ENCODE assay signal across 22 cellular contexts in genomic region chr1:35927472-35927871, GRCh38. TPM values are rescaled to one million over a fixed set of nuclear protein-coding genes. Genes with fewer than 3 reads are reported as not detected.
DNase-seq lines count a peak whose midpoint lies in the region; ATAC-seq, FAIRE-seq and TF ChIP-seq lines count a peak whose summit lies in the region.
"Had no signal": no experiment of that assay in that cellular context is flagged by ENCODE, and none has a peak within 500 bp of the region (broad histone marks: within the 10 kb centered on the region; RNA-seq: fewer than 3 reads in every experiment).

No MANE protein-coding gene starts in this region.

- TF ChIP-seq POLR2A in K562 (conservative IDR thresholded peaks at IDR 0.05) (no peak), stomach (IDR thresholded peaks at IDR 0.05) (no peak)

- TF ChIP-seq CTCF in CD8-positive, alpha-beta T cell (IDR thresholded peaks at IDR 0.05) = no peak
- no peak for TF ChIP-seq CTCF in K562 (IDR thresholded peaks at IDR 0.05 in 2 of 3, conservative IDR thresholded peaks at IDR 0.05 in 1 of 3; ENCODE audit: insufficient read depth in 2 of 3, low read depth in 1 of 3, low read length in 3 of 3)
- TF ChIP-seq CTCF in neural crest cell (conservative IDR thresholded peaks at IDR 0.05) = no peak
- TF ChIP-seq CTCF in osteocyte (IDR thresholded peaks at IDR 0.05) = no peak
- TF ChIP-seq CTCF in stomach (IDR thresholded peaks at IDR 0.05) = no peak

- intact Hi-C loops in CD8-positive, alpha-beta T cell (cut with DNase I, micrococcal nuclease) = no loop called here
- intact Hi-C loops in K562 (cut with micrococcal nuclease) (no loop called here), stomach (cut with DNase I; ENCODE audit: low total_unique reads) (no loop called here)

- no peaks in the 10 kb centered on the region for H3K27me3 Mint-ChIP-seq in CD8-positive, alpha-beta T cell (ENCODE audit: low read depth)
- H3K27me3 Mint-ChIP-seq in neural crest cell (ENCODE audit: low read depth) (no peaks in the 10 kb centered on the region), osteocyte (ENCODE audit: unreplicated experiment) (no peaks in the 10 kb centered on the region)
- H3K27me3 Mint-ChIP-seq: B cell; CD4-positive, alpha-beta memory T cell had no signal

- H2AFZ ChIP-seq in K562 (ENCODE audit: low read depth, low read length) = no peak overlapping the region

- TF ChIP-seq EP300 in K562 (IDR thresholded peaks at IDR 0.05; ENCODE audit: low read length) (no peak), stomach (IDR thresholded peaks at IDR 0.05) (no peak)

- no peak for TF ChIP-seq RAD21 in K562 (CRISPR knock-in tag; conservative IDR thresholded peaks at IDR 0.05 in 1 of 2, IDR thresholded peaks at IDR 0.05 in 1 of 2)

- no TSS peak for BruUV-seq in K562 (replicated peaks; lab: Mats Ljungman, UMichigan)

- H3K4me2 ChIP-seq in K562 (ENCODE audit: insufficient read depth, low read length) = no peak overlapping the region
- H3K4me2 ChIP-seq: BLaER1 treated with 17β-estradiol and CSF1 and Interleukin-3, amounts not matched to agents 10 nM and 100 nM had no signal

- POLR2A ChIA-PET in CD8-positive, alpha-beta T cell (lab: Charles Lee) = no interaction called here
- POLR2A ChIA-PET in K562 (lab: Yijun Ruan, JAX) = interaction anchor here (4.1 kb wide), 1 partner anchor 11 kb away, joined by 22 read pairs; no protein-coding TSS in a partner anchor

- peak overlapping the region; percentile 22 for H3K27ac Mint-ChIP-seq in CD8-positive, alpha-beta T cell
- no peak overlapping the region for H3K27ac Mint-ChIP-seq in neural crest cell (ENCODE audit: unreplicated experiment)
- no peak overlapping the region for H3K27ac Mint-ChIP-seq in osteocyte (ENCODE audit: unreplicated experiment)

- in situ Hi-C loops in K562 (cut with MboI) = no loop called here

- H3K27ac ChIP-seq in CD8-positive, alpha-beta T cell (ENCODE audit: low read depth, low read length) = no peak overlapping the region
- H3K27ac ChIP-seq in K562 (ENCODE audit: extremely low read depth, low read depth, low read length) (no peak overlapping the region), stomach (no peak overlapping the region)
- H3K27ac ChIP-seq: BLaER1 treated with 17β-estradiol and CSF1 and Interleukin-3, amounts not matched to agents 10 nM and 100 nM; C4-2B had no signal

- H3K9me3 Mint-ChIP-seq in CD8-positive, alpha-beta T cell = no peaks in the 10 kb centered on the region
- H3K9me3 Mint-ChIP-seq in neural crest cell (no peaks in the 10 kb centered on the region), osteocyte (ENCODE audit: unreplicated experiment) (no peaks in the 10 kb centered on the region)
- H3K9me3 Mint-ChIP-seq: CD4-positive, alpha-beta memory T cell had no signal

- no peak for ATAC-seq in CD8-positive, alpha-beta T cell
- no peak for ATAC-seq in K562

- CTCF ChIA-PET in CD8-positive, alpha-beta T cell (lab: Charles Lee) = no interaction called here
- CTCF ChIA-PET in K562 (lab: Yijun Ruan, JAX; ENCODE audit: low intra/inter-chr PET ratio) = no interaction called here

- H3K79me2 ChIP-seq in K562 (ENCODE audit: control insufficient read depth, insufficient read depth, low read length) = peaks cover 17% of the 10 kb centered on the region

- H3K9me3 ChIP-seq in CD8-positive, alpha-beta T cell (ENCODE audit: low read length) = no peaks in the 10 kb centered on the region
- H3K9me3 ChIP-seq in K562 (replicated peaks; ENCODE audit: control insufficient read depth, insufficient read depth, low read depth, low read length) = no peaks in the 10 kb centered on the region
- H3K9me3 ChIP-seq in stomach = no peaks in the 10 kb centered on the region
- H3K9me3 ChIP-seq: BLaER1 treated with 17β-estradiol and CSF1 and Interleukin-3, amounts not matched to agents 10 nM and 100 nM; Caco-2 had no signal

- no peaks in the 10 kb centered on the region for H3K9me1 ChIP-seq in K562 (ENCODE audit: control insufficient read depth, insufficient read depth, low read length)

- DNase-seq in CD8-positive, alpha-beta T cell = no peak
- DNase-seq in K562 (ENCODE audit: extremely low read depth in 1 of 4, low spot score in 3 of 4) = peak in 1 of 4 experiments; percentile 27
- DNase-seq in neural crest cell (ENCODE audit: low read depth, low spot score) = no peak
- DNase-seq in mesenteric fat pad (ENCODE audit: low spot score) = no peak
- no peak for DNase-seq in activated CD4-positive, alpha-beta T cell treated with anti-CD3 and anti-CD28 coated beads, Interleukin-2, amount 50 U/mL, for 48 hours
- DNase-seq in osteocyte (ENCODE audit: extremely low spot score, unreplicated experiment) = no peak
- DNase-seq in stomach = no peak
- DNase-seq: 8988T; ACHN; AML-193; Caco-2; Calu3; CD4-positive, alpha-beta memory T cell; DMS79 treated with DMSO at 0.1 percent for 48 hours; GF-D8 had no signal

- 30% methylated on average over 3 of the region's 3 CpGs for WGBS in K562 (ENCODE audit: insufficient coverage, low coverage, missing lambda C conversion rate)
- 59 to 62% (median 62%) methylated on average over 3 of the region's 3 CpGs for WGBS in stomach, 5 donors

- no peaks in the 10 kb centered on the region for H3K27me3 ChIP-seq in CD8-positive, alpha-beta T cell (ENCODE audit: insufficient read depth, low read length)
- H3K27me3 ChIP-seq in K562 (ENCODE audit: control insufficient read depth in 2 of 2, insufficient read depth in 2 of 2, low read length in 2 of 2) (no peaks in the 10 kb centered on the region), stomach (no peaks in the 10 kb centered on the region)
- H3K27me3 ChIP-seq: BLaER1 treated with 17β-estradiol and CSF1 and Interleukin-3, amounts not matched to agents 10 nM and 100 nM had no signal

- no peak overlapping the region for H3K4me3 ChIP-seq in CD8-positive, alpha-beta T cell (ENCODE audit: low read depth, low read length)
- no peak overlapping the region for H3K4me3 ChIP-seq in K562
- no peak overlapping the region for H3K4me3 ChIP-seq in stomach
- H3K4me3 ChIP-seq: BLaER1 treated with 17β-estradiol and CSF1 and Interleukin-3, amounts not matched to agents 10 nM and 100 nM had no signal

- H3K4me3 Mint-ChIP-seq in CD8-positive, alpha-beta T cell = no peak overlapping the region
- H3K4me3 Mint-ChIP-seq in neural crest cell (peak overlapping the region; percentile 42), osteocyte (ENCODE audit: unreplicated experiment) (no peak overlapping the region)
- H3K4me3 Mint-ChIP-seq: B cell; CD4-positive, alpha-beta memory T cell had no signal

- H3K9ac ChIP-seq in K562 (ENCODE audit: insufficient read depth in 1 of 2, low read depth in 2 of 2, low read length in 2 of 2) = no peak overlapping the region
- H3K9ac ChIP-seq: BLaER1 treated with 17β-estradiol and CSF1 and Interleukin-3, amounts not matched to agents 10 nM and 100 nM had no signal

- peaks cover 19% of the 10 kb centered on the region for H3K4me1 ChIP-seq in CD8-positive, alpha-beta T cell (ENCODE audit: insufficient read depth, low read length)
- peaks cover 0 to 6% of the 10 kb centered on the region in 2 experiments; a peak in 2 of 5 replicates for H3K4me1 ChIP-seq in K562 (replicated peaks in 1 of 2; ENCODE audit: control insufficient read depth in 2 of 2, insufficient read depth in 2 of 2, low read length in 2 of 2)
- peaks cover 0 to 30% (median 18%) of the 10 kb centered on the region in 4 donors for H3K4me1 ChIP-seq in stomach
- H3K4me1 ChIP-seq: Caco-2 had no signal

- peaks cover 9% of the 10 kb centered on the region for H3K36me3 Mint-ChIP-seq in CD8-positive, alpha-beta T cell
- peaks cover under 1% of the 10 kb centered on the region for H3K36me3 Mint-ChIP-seq in neural crest cell (ENCODE audit: low read depth)
- H3K36me3 Mint-ChIP-seq in osteocyte (ENCODE audit: unreplicated experiment) = peaks cover 6% of the 10 kb centered on the region

- H3K36me3 ChIP-seq in CD8-positive, alpha-beta T cell (ENCODE audit: insufficient read depth, low read length) = no peaks in the 10 kb centered on the region
- peaks cover 41% of the 10 kb centered on the region for H3K36me3 ChIP-seq in K562 (ENCODE audit: control insufficient read depth, insufficient read depth, low read length)
- H3K36me3 ChIP-seq in stomach = peaks cover 0 to 2% (median 1%) of the 10 kb centered on the region in 4 donors

- no peak for FAIRE-seq in K562 (lab: Jason Lieb, UNC)
- FAIRE-seq: A204.1, D721Med, G401.6, GM12891 had no signal

- peaks cover 16% of the 10 kb centered on the region for H3K4me1 Mint-ChIP-seq in CD8-positive, alpha-beta T cell (ENCODE audit: low read depth)
- H3K4me1 Mint-ChIP-seq in neural crest cell (peaks cover 21% of the 10 kb centered on the region), osteocyte (ENCODE audit: unreplicated experiment) (peaks cover 39% of the 10 kb centered on the region)

- H4K20me1 ChIP-seq in K562 (replicated peaks; ENCODE audit: control insufficient read depth, insufficient read depth, low read length) = no peaks in the 10 kb centered on the region

RNA-seq across cellular contexts. Expression of gene AGO3, which starts 3.4 kb away (rescaled TPM):
- 10 to 100 TPM; 27.6 to 30.2 TPM for total RNA-seq in CD8-positive, alpha-beta T cell
- 154 and 202 TPM in 2 replicates for total RNA-seq in K562 (2011; cell fraction: chromatin; rRNA removed; ENCODE audit: low replicate concordance)
- total RNA-seq in K562 (2011; cell fraction: nucleolus; rRNA removed) = 54.0 and 60.4 TPM in 2 replicates
- 64.7 and 73.4 TPM in 2 replicates for total RNA-seq in K562 (2011; cell fraction: nucleoplasm; rRNA removed)
- 19.2 and 21.8 TPM in 2 replicates for total RNA-seq in K562 (2014; rRNA removed)
- 31.2 and 36.0 TPM in 2 replicates for total RNA-seq in K562 (2014; rRNA removed; fragmentation: Illumina TruSeq; extraction: Trizol)
- total RNA-seq in K562 (2015; rRNA removed; fragmentation: Illumina TruSeq; extraction: Trizol) = 22.7 and 24.6 TPM in 2 replicates
- total RNA-seq in K562 (2021) = 26.3 and 31.1 TPM in 2 replicates
- polyA plus RNA-seq in K562 (2011; rRNA removed) = 41.5 and 47.3 TPM in 2 replicates
- 16.6 and 25.4 TPM in 2 replicates for polyA plus RNA-seq in K562 (2011; cell fraction: cytosol; rRNA removed)
- polyA plus RNA-seq in K562 (2011; cell fraction: nucleus; rRNA removed) = 59.9 and 63.6 TPM in 2 replicates
- 14.7 and 15.5 TPM in 2 replicates for polyA plus RNA-seq in K562 (2012)
- 25.7 and 28.4 TPM in 2 replicates for polyA plus RNA-seq in K562 (2014; fragmentation: Illumina TruSeq; extraction: Trizol)
- 1 to 10 TPM; 4.5 to 4.6 TPM for polyA plus RNA-seq in K562 (2014; fragmentation: Nextera tagmentation; extraction: Ambion mirVana)
- 17.3 and 20.3 TPM in 2 replicates for polyA plus RNA-seq in K562 (2014; rRNA removed)
- polyA minus RNA-seq in K562 (2011; rRNA and poly(A)+ RNA removed) = 106 and 124 TPM in 2 replicates
- 34.4 and 36.0 TPM in 2 replicates for polyA minus RNA-seq in K562 (2011; cell fraction: cytosol; rRNA and poly(A)+ RNA removed)
- 35.7 and 79.5 TPM in 2 replicates for polyA minus RNA-seq in K562 (2011; cell fraction: nucleus; rRNA and poly(A)+ RNA removed)
- 27.9 and 29.2 TPM in 2 replicates for total RNA-seq in neural crest cell
- 45.7 TPM for total RNA-seq in mesenteric fat pad
- total RNA-seq in osteocyte = 32.4 and 34.2 TPM in 2 replicates
- 10 to 100 TPM; 11.9 to 33.8 (median 13.9) TPM for total RNA-seq in stomach
- 1 to 10 TPM; 1.9 to 2.3 (median 2.2) TPM for polyA plus RNA-seq in stomach

RNA-seq across cellular contexts. Expression of gene AGO1, which starts 44.5 kb away (rescaled TPM):
- 10 to 100 TPM; 15.8 TPM for total RNA-seq in CD8-positive, alpha-beta T cell
- total RNA-seq in K562 (2011; cell fraction: chromatin; rRNA removed; ENCODE audit: low replicate concordance) = 74.1 and 88.4 TPM in 2 replicates
- 28.0 and 34.0 TPM in 2 replicates for total RNA-seq in K562 (2011; cell fraction: nucleolus; rRNA removed)
- total RNA-seq in K562 (2011; cell fraction: nucleoplasm; rRNA removed) = 60.8 and 97.1 TPM in 2 replicates
- total RNA-seq in K562 (2014; rRNA removed) (26.0 and 30.2 TPM in 2 replicates), K562 (2014; rRNA removed; fragmentation: Illumina TruSeq; extraction: Trizol) (27.4 and 29.5 TPM in 2 replicates), K562 (2015; rRNA removed; fragmentation: Illumina TruSeq; extraction: Trizol) (26.1 and 26.5 TPM in 2 replicates), K562 (2021) (59.4 and 64.2 TPM in 2 replicates), neural crest cell (61.5 and 65.3 TPM in 2 replicates), mesenteric fat pad (24.3 TPM), osteocyte (34.1 and 35.8 TPM in 2 replicates), stomach (10 to 100 TPM in 4 of 5 donors, 1 to 10 TPM in 1; 8.0 to 20.3 (median 12.3) TPM)
- polyA plus RNA-seq in K562 (2011; rRNA removed) (21.2 and 25.7 TPM in 2 replicates), K562 (2014; fragmentation: Illumina TruSeq; extraction: Trizol) (25.7 and 27.1 TPM in 2 replicates), K562 (2014; fragmentation: Nextera tagmentation; extraction: Ambion mirVana) (10 to 100 TPM in 1 of 2 experiments, 1 to 10 TPM in 1; 7.3 to 13.3 TPM), K562 (2014; rRNA removed) (20.8 and 21.2 TPM in 2 replicates), stomach (1 to 10 TPM; 2.2 to 3.7 (median 3.4) TPM)
- 23.0 and 25.9 TPM in 2 replicates for polyA plus RNA-seq in K562 (2011; cell fraction: cytosol; rRNA removed)
- polyA plus RNA-seq in K562 (2011; cell fraction: nucleus; rRNA removed) = 51.2 and 62.9 TPM in 2 replicates
- polyA plus RNA-seq in K562 (2012) = 12.8 and 19.1 TPM in 2 replicates
- 54.8 and 61.7 TPM in 2 replicates for polyA minus RNA-seq in K562 (2011; rRNA and poly(A)+ RNA removed)
- polyA minus RNA-seq in K562 (2011; cell fraction: cytosol; rRNA and poly(A)+ RNA removed) = 44.2 and 50.2 TPM in 2 replicates
- 21.4 and 34.9 TPM in 2 replicates for polyA minus RNA-seq in K562 (2011; cell fraction: nucleus; rRNA and poly(A)+ RNA removed)
